Comparison of ENCODE assay signal across 11 cellular contexts in genomic region chr12:54364413-54364812, GRCh38. TPM values are rescaled to one million over a fixed set of nuclear protein-coding genes. Genes with fewer than 3 reads are reported as not detected.
DNase-seq lines count a peak whose midpoint lies in the region; ATAC-seq lines count a peak whose summit lies in the region.
"Had no signal": no experiment of that assay in that cellular context is flagged by ENCODE, and none has a peak within 500 bp of the region (broad histone marks: within the 10 kb centered on the region; RNA-seq: fewer than 3 reads in every experiment).

Gene GPR84 (minus strand): TSS chr12:54364486. CDS start chr12:54363851, 635 bp downstream.

- peak within 1 kb of the TSS; percentile 49 for H3K4me3 Mint-ChIP-seq in activated T-helper 2 cell treated with anti-CD3 and anti-CD28 coated beads, Interferon-gamma antibody, Interleukin-2, Interleukin-4, amounts not matched to agents 10 μg/mL and 5 μg/mL and 100 μg/mL, durations not matched to agents 14 hours and 24 hours and 36 hours (ENCODE audit: low read depth)

- no peaks in the 10 kb centered on the region for H3K36me3 Mint-ChIP-seq in activated T-helper 2 cell treated with anti-CD3 and anti-CD28 coated beads, Interferon-gamma antibody, Interleukin-2, Interleukin-4, amounts not matched to agents 10 μg/mL and 5 μg/mL and 100 μg/mL, durations not matched to agents 14 hours and 24 hours and 36 hours (ENCODE audit: low read depth)

- DNase-seq in stimulated activated CD4-positive, alpha-beta T cell treated with anti-CD3 and anti-CD28 coated beads, Interleukin-1b, Interleukin-23, amount 100 ng/mL, for 48 hours, result peak; percentile 34
- no peak for DNase-seq in stimulated activated CD4-positive, alpha-beta T cell treated with anti-CD3 and anti-CD28 coated beads, Interleukin-2, amount 100 ng/mL, for 24 hours
- DNase-seq in Jurkat, Clone E6-1 (ENCODE audit: low read depth, low spot score), result peak; percentile 46
- DNase-seq in activated T-helper 2 cell treated with anti-CD3 and anti-CD28 coated beads, Interferon-gamma antibody, Interleukin-2, Interleukin-4, amounts not matched to agents 10 μg/mL and 5 μg/mL and 100 μg/mL, durations not matched to agents 14 hours and 24 hours and 36 hours (ENCODE audit: low spot score), result peak; percentile 30
- DNase-seq in COR-L47 (lab: John Stamatoyannopoulos, UW), result no peak
- no peak for DNase-seq in NCI-H1436 treated with DMSO at 0.1 percent for 48 hours (lab: John Stamatoyannopoulos, UW)
- DNase-seq in left cardiac atrium, result no peak
- no peak for DNase-seq in OCI-M2 (lab: John Stamatoyannopoulos, UW; ENCODE audit: unreplicated experiment)
- DNase-seq: activated CD4-positive, alpha-beta T cell treated with anti-CD3 and anti-CD28 coated beads for 1 hour; NCI-H69 had no signal

- H3K4me3 ChIP-seq in Jurkat, Clone E6-1 (ENCODE audit: low read length), result no peak within 1 kb of the TSS

- H3K27ac Mint-ChIP-seq in activated T-helper 2 cell treated with anti-CD3 and anti-CD28 coated beads, Interferon-gamma antibody, Interleukin-2, Interleukin-4, amounts not matched to agents 10 μg/mL and 5 μg/mL and 100 μg/mL, durations not matched to agents 14 hours and 24 hours and 36 hours, result peak within 1 kb of the TSS; percentile 44

- intact Hi-C loops in activated T-helper 2 cell treated with anti-CD3 and anti-CD28 coated beads, Interferon-gamma antibody, Interleukin-2, Interleukin-4, amounts not matched to agents 10 μg/mL and 5 μg/mL and 100 μg/mL, durations not matched to agents 14 hours and 24 hours and 36 hours (cut with micrococcal nuclease), result loop anchor here (1.0 to 2.0 kb wide), 2 partner anchors 14 to 39 kb away; partner anchors contain the start of gene COPZ1
- intact Hi-C loops in left cardiac atrium (cut with DNase I), result loop anchor here (5.0 to 10.0 kb wide), 3 partner anchors 70 to 147 kb away; no protein-coding TSS in a partner anchor

- H3K4me1 Mint-ChIP-seq in activated T-helper 2 cell treated with anti-CD3 and anti-CD28 coated beads, Interferon-gamma antibody, Interleukin-2, Interleukin-4, amounts not matched to agents 10 μg/mL and 5 μg/mL and 100 μg/mL, durations not matched to agents 14 hours and 24 hours and 36 hours (ENCODE audit: low read depth), result peaks cover 40% of the 10 kb centered on the region

- no peak for ATAC-seq in left cardiac atrium

- no peaks in the 10 kb centered on the region for H3K27me3 Mint-ChIP-seq in activated T-helper 2 cell treated with anti-CD3 and anti-CD28 coated beads, Interferon-gamma antibody, Interleukin-2, Interleukin-4, amounts not matched to agents 10 μg/mL and 5 μg/mL and 100 μg/mL, durations not matched to agents 14 hours and 24 hours and 36 hours (ENCODE audit: low read depth)

- H3K9me3 Mint-ChIP-seq in activated T-helper 2 cell treated with anti-CD3 and anti-CD28 coated beads, Interferon-gamma antibody, Interleukin-2, Interleukin-4, amounts not matched to agents 10 μg/mL and 5 μg/mL and 100 μg/mL, durations not matched to agents 14 hours and 24 hours and 36 hours, result no peaks in the 10 kb centered on the region

RNA-seq across cellular contexts. Expression of gene GPR84, which starts in this region (rescaled TPM):
- not detected for polyA plus RNA-seq in Jurkat, Clone E6-1 (2012; ENCODE audit: insufficient read depth, insufficient read length)
- total RNA-seq in activated T-helper 2 cell treated with anti-CD3 and anti-CD28 coated beads, Interferon-gamma antibody, Interleukin-2, Interleukin-4, amounts not matched to agents 10 μg/mL and 5 μg/mL and 100 μg/mL, durations not matched to agents 14 hours and 24 hours and 36 hours, result 1.8 and 2.3 TPM in 2 replicates
- total RNA-seq in left cardiac atrium, result under 1 TPM; 0.29 to 0.55 TPM
- polyA plus RNA-seq: BJ had no signal

Comparison
In these comparisons a context has a peak if more than half of its experiments do, and no peak if none do; other contexts are left out.
1. DNase-seq: peak in stimulated activated CD4-positive, alpha-beta T cell treated with anti-CD3 and anti-CD28 coated beads, Interleukin-1b, Interleukin-23, amount 100 ng/mL, for 48 hours (single experiment), Jurkat, Clone E6-1 (single experiment) and activated T-helper 2 cell treated with anti-CD3 and anti-CD28 coated beads, Interferon-gamma antibody, Interleukin-2, Interleukin-4, amounts not matched to agents 10 μg/mL and 5 μg/mL and 100 μg/mL, durations not matched to agents 14 hours and 24 hours and 36 hours (single experiment); none in stimulated activated CD4-positive, alpha-beta T cell treated with anti-CD3 and anti-CD28 coated beads, Interleukin-2, amount 100 ng/mL, for 24 hours (0 of 2), COR-L47 (single experiment), NCI-H1436 treated with DMSO at 0.1 percent for 48 hours (single experiment), left cardiac atrium (single experiment) and OCI-M2 (single experiment).